ENCODE assay signal across 18 cellular contexts in genomic region chr3:63951492-63951891, GRCh38. TPM values are rescaled to one million over a fixed set of nuclear protein-coding genes. Genes with fewer than 3 reads are reported as not detected.
DNase-seq lines count a peak whose midpoint lies in the region; ATAC-seq and TF ChIP-seq lines count a peak whose summit lies in the region.
"Had no signal": no experiment of that assay in that cellular context is flagged by ENCODE, and none has a peak within 500 bp of the region (broad histone marks: within the 10 kb centered on the region; RNA-seq: fewer than 3 reads in every experiment).

No MANE protein-coding gene starts in this region.

- no peaks in the 10 kb centered on the region for H3K36me3 ChIP-seq in CD8-positive, alpha-beta memory T cell (ENCODE audit: insufficient read depth, low read length)
- peaks cover 60% of the 10 kb centered on the region for H3K36me3 ChIP-seq in OCI-LY7 (ENCODE audit: insufficient read depth, low read length)

- no peaks in the 10 kb centered on the region for H3K27me3 ChIP-seq in CD8-positive, alpha-beta memory T cell (ENCODE audit: insufficient read depth, low read length, poor library complexity, severe bottlenecking)
- H3K27me3 ChIP-seq: tibial nerve had no signal

- BruUV-seq in OCI-LY7 (replicated peaks; lab: Mats Ljungman, UMichigan) = no TSS peak

- TF ChIP-seq CTCF in chondrocyte (IDR thresholded peaks at IDR 0.05) (no peak), OCI-LY7 (conservative IDR thresholded peaks at IDR 0.05; ENCODE audit: low read length) (no peak)

- POLR2A ChIA-PET in CD8-positive, alpha-beta memory T cell (lab: Charles Lee) = no interaction called here
- POLR2A ChIA-PET in OCI-LY7 (lab: Charles Lee) = interaction anchor here (0.6 to 1.5 kb wide), 3 partner anchors 9 to 22 kb away, joined by 3 to 4 read pairs (median 4); no protein-coding TSS in a partner anchor

- no peaks in the 10 kb centered on the region for H3K9me3 ChIP-seq in CD8-positive, alpha-beta memory T cell (ENCODE audit: low read length)
- H3K9me3 ChIP-seq in OCI-LY7 (ENCODE audit: low read length) = no peaks in the 10 kb centered on the region
- H3K9me3 ChIP-seq: tibial nerve had no signal

- no peaks in the 10 kb centered on the region for H3K9me2 ChIP-seq in OCI-LY7 (ENCODE audit: insufficient read depth, low read length)

- H3K4me1 ChIP-seq in CD8-positive, alpha-beta memory T cell (ENCODE audit: insufficient read depth, low read length) = peaks cover 20% of the 10 kb centered on the region
- no peaks in the 10 kb centered on the region for H3K4me1 ChIP-seq in OCI-LY7 (ENCODE audit: insufficient read depth, low read length, poor library complexity, severe bottlenecking)

- DNase-seq in CD8-positive, alpha-beta memory T cell = no peak
- no peak for DNase-seq in chondrocyte (ENCODE audit: low spot score)
- no peak for DNase-seq in OCI-LY7 (ENCODE audit: low spot score)
- DNase-seq in HuH-7.5 (ENCODE audit: low spot score) = no peak
- no peak for DNase-seq in OCI-M1 (lab: John Stamatoyannopoulos, UW)
- DNase-seq: activated CD4-positive, alpha-beta T cell treated with anti-CD3 and anti-CD28 coated beads, Interleukin-2, amount 50 U/mL, for 1 hour; kidney; NCI-H2171 treated with DMSO at 0.1 percent for 48 hours; SHP77 treated with DMSO at 0.1 percent for 48 hours; stimulated activated CD4-positive, alpha-beta T cell treated with anti-CD3 and anti-CD28 coated beads, Interleukin-4, amount 100 ng/mL, for 24 hours had no signal

- CTCF ChIA-PET in CD8-positive, alpha-beta memory T cell (lab: Charles Lee) = interaction anchor here (1.0 to 3.8 kb wide), 3 partner anchors 10 to 41 kb away, joined by 4 to 18 read pairs (median 16); no protein-coding TSS in a partner anchor
- CTCF ChIA-PET in OCI-LY7 (lab: Charles Lee; ENCODE audit: unreplicated experiment) = no interaction called here

- H3K27ac ChIP-seq in CD8-positive, alpha-beta memory T cell (ENCODE audit: low read depth, low read length) = no peak overlapping the region
- no peak overlapping the region for H3K27ac ChIP-seq in OCI-LY7 (ENCODE audit: low read depth, low read length, poor library complexity, severe bottlenecking)
- H3K27ac ChIP-seq: tibial nerve had no signal

- no peak overlapping the region for H3K4me3 ChIP-seq in CD8-positive, alpha-beta memory T cell (ENCODE audit: low read length)
- H3K4me3 ChIP-seq in OCI-LY7 (ENCODE audit: low read depth, low read length, poor library complexity, severe bottlenecking) = no peak overlapping the region
- H3K4me3 ChIP-seq: tibial nerve had no signal

- ATAC-seq in GM19468 (IDR thresholded peaks at IDR 0.05; ENCODE audit: extremely low read depth, unreplicated experiment) (peak; percentile 53), HG03439 (IDR thresholded peaks at IDR 0.05; ENCODE audit: unreplicated experiment) (peak; percentile 54), HG03139 (IDR thresholded peaks at IDR 0.05; ENCODE audit: unreplicated experiment) (no peak)
- ATAC-seq: esophagus mucosa had no signal

- peaks cover 51 to 67% (median 61%) of the 10 kb centered on the region in 3 donors for H3K4me1 Mint-ChIP-seq in CD8-positive, alpha-beta memory T cell
- H3K4me1 Mint-ChIP-seq in chondrocyte (ENCODE audit: low read depth) = peaks cover 65% of the 10 kb centered on the region

- H3K9me3 Mint-ChIP-seq in CD8-positive, alpha-beta memory T cell = no peaks in the 10 kb centered on the region
- no peaks in the 10 kb centered on the region for H3K9me3 Mint-ChIP-seq in chondrocyte (ENCODE audit: low read depth)
- H3K9me3 Mint-ChIP-seq: brain, CD14-positive monocyte had no signal

- no peak overlapping the region for H3K4me2 ChIP-seq in OCI-LY7 (ENCODE audit: low read length)

- H3K27me3 Mint-ChIP-seq in CD8-positive, alpha-beta memory T cell = no peaks in the 10 kb centered on the region
- H3K27me3 Mint-ChIP-seq in chondrocyte (ENCODE audit: low read depth) = no peaks in the 10 kb centered on the region
- H3K27me3 Mint-ChIP-seq: brain had no signal

- peaks cover 0 to 32% (median 6%) of the 10 kb centered on the region in 3 donors for H3K36me3 Mint-ChIP-seq in CD8-positive, alpha-beta memory T cell
- H3K36me3 Mint-ChIP-seq in chondrocyte (ENCODE audit: low read depth) = peaks cover 14% of the 10 kb centered on the region

- intact Hi-C loops in OCI-LY7 (cut with micrococcal nuclease; ENCODE audit: unreplicated experiment) = no loop called here

- H2AFZ ChIP-seq in OCI-LY7 (ENCODE audit: low read length) = no peak overlapping the region

- peak overlapping the region in 6 of 7 donors; percentile 27 to 76 (median 57) for H3K4me3 Mint-ChIP-seq in CD8-positive, alpha-beta memory T cell
- no peak overlapping the region for H3K4me3 Mint-ChIP-seq in chondrocyte (ENCODE audit: unreplicated experiment)
- H3K4me3 Mint-ChIP-seq: CD14-positive monocyte had no signal

- H3K79me2 ChIP-seq in OCI-LY7 (ENCODE audit: insufficient read depth, low read depth, low read length) = no peaks in the 10 kb centered on the region; the same call in 1 of the 2 replicates

- no peaks in the 10 kb centered on the region for H4K20me1 ChIP-seq in OCI-LY7 (ENCODE audit: insufficient read depth, low read length)

- peak overlapping the region; percentile 62 to 91 (median 76) for H3K27ac Mint-ChIP-seq in CD8-positive, alpha-beta memory T cell
- H3K27ac Mint-ChIP-seq in chondrocyte (ENCODE audit: unreplicated experiment) = peak overlapping the region; percentile 45

RNA-seq across cellular contexts. Expression of gene SCAANT1, which starts 39.3 kb away (rescaled TPM):
- not detected for total RNA-seq in CD8-positive, alpha-beta memory T cell
- polyA plus RNA-seq in CD8-positive, alpha-beta memory T cell = not detected
- total RNA-seq in chondrocyte (not detected in 3 replicates), OCI-LY7 (2022) (not detected in 2 replicates)
- not detected in 2 replicates for total RNA-seq in OCI-LY7 (2014; rRNA removed; shearing (Covaris generic))
- total RNA-seq: esophagus mucosa, H4, kidney, tibial nerve had no signal
- polyA plus RNA-seq: CD14-positive monocyte had no signal
